ENCODE assay signal across 11 cellular contexts in the genomic region with DNA sequence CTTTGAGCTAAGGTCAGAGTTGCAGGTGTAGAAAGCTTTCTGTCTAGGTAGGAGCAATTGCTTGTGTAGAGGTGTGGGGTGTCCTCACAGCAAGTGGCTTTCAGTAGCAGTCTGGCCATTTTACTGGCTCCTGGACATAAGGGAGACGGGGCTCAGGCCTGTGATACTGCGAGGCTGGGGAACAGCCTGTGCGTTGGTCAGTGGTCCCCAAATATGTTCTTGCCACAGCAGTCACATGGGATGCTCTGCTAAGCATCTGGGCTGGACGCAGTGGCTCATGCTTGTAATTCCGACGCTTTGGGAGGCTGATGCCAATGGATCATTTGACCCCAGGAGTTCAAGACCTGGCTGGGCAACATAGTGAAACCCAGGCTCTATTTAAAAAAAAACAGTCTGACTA. TPM values are rescaled to one million over a fixed set of nuclear protein-coding genes. Genes with fewer than 3 reads are reported as not detected.
DNase-seq lines count a peak whose midpoint lies in the region; ATAC-seq and TF ChIP-seq lines count a peak whose summit lies in the region.
"Had no signal": no experiment of that assay in that cellular context is flagged by ENCODE, and none has a peak within 500 bp of the region (broad histone marks: within the 10 kb centered on the region; RNA-seq: fewer than 3 reads in every experiment).

No MANE protein-coding gene starts in this region.

- H4K20me1 ChIP-seq in DND-41 (ENCODE audit: insufficient read depth, low read length) = peaks cover 30% of the 10 kb centered on the region

- H3K36me3 Mint-ChIP-seq in IgD-negative memory B cell = peaks cover 4% of the 10 kb centered on the region
- H3K36me3 Mint-ChIP-seq in activated T-helper 2 cell treated with anti-CD3 and anti-CD28 coated beads, Interferon-gamma antibody, Interleukin-2, Interleukin-4, amounts not matched to agents 10 μg/mL and 5 μg/mL and 100 μg/mL, durations not matched to agents 14 hours and 24 hours and 36 hours (ENCODE audit: low read depth) = peaks cover 57% of the 10 kb centered on the region
- peaks cover 7% of the 10 kb centered on the region for H3K36me3 Mint-ChIP-seq in natural killer cell treated with Interleukin-12 subunit alpha and Interleukin-12 subunit beta and Interleukin-15 and Interleukin-18, amount 100 ng/mL, for 72 hours

- no peaks in the 10 kb centered on the region for H3K27me3 Mint-ChIP-seq in IgD-negative memory B cell
- no peaks in the 10 kb centered on the region for H3K27me3 Mint-ChIP-seq in activated T-helper 2 cell treated with anti-CD3 and anti-CD28 coated beads, Interferon-gamma antibody, Interleukin-2, Interleukin-4, amounts not matched to agents 10 μg/mL and 5 μg/mL and 100 μg/mL, durations not matched to agents 14 hours and 24 hours and 36 hours (ENCODE audit: low read depth)
- H3K27me3 Mint-ChIP-seq in natural killer cell treated with Interleukin-12 subunit alpha and Interleukin-12 subunit beta and Interleukin-15 and Interleukin-18, amount 100 ng/mL, for 72 hours = no peaks in the 10 kb centered on the region

- H3K4me1 Mint-ChIP-seq in IgD-negative memory B cell = peaks cover 28 to 30% (median 29%) of the 10 kb centered on the region in 3 donors
- peaks cover 22% of the 10 kb centered on the region for H3K4me1 Mint-ChIP-seq in activated T-helper 2 cell treated with anti-CD3 and anti-CD28 coated beads, Interferon-gamma antibody, Interleukin-2, Interleukin-4, amounts not matched to agents 10 μg/mL and 5 μg/mL and 100 μg/mL, durations not matched to agents 14 hours and 24 hours and 36 hours (ENCODE audit: low read depth)
- peaks cover 15 to 24% of the 10 kb centered on the region in 2 donors for H3K4me1 Mint-ChIP-seq in natural killer cell treated with Interleukin-12 subunit alpha and Interleukin-12 subunit beta and Interleukin-15 and Interleukin-18, amount 100 ng/mL, for 72 hours (ENCODE audit: low read depth in 2 of 2)

- no peak overlapping the region for H2AFZ ChIP-seq in DND-41 (ENCODE audit: low read depth, low read length)

- H3K27ac Mint-ChIP-seq in IgD-negative memory B cell = peak overlapping the region in 1 of 3 donors; percentile 96
- no peak overlapping the region for H3K27ac Mint-ChIP-seq in activated T-helper 2 cell treated with anti-CD3 and anti-CD28 coated beads, Interferon-gamma antibody, Interleukin-2, Interleukin-4, amounts not matched to agents 10 μg/mL and 5 μg/mL and 100 μg/mL, durations not matched to agents 14 hours and 24 hours and 36 hours
- H3K27ac Mint-ChIP-seq in natural killer cell treated with Interleukin-12 subunit alpha and Interleukin-12 subunit beta and Interleukin-15 and Interleukin-18, amount 100 ng/mL, for 72 hours = peak overlapping the region in 1 of 2 donors; percentile 93

- peak overlapping the region; percentile 96 for H3K9ac ChIP-seq in DND-41 (ENCODE audit: low read depth, low read length)

- H3K4me3 ChIP-seq in DND-41 (ENCODE audit: low read depth in 1 of 2, low read length in 2 of 2) (peak overlapping the region in 1 of 2 experiments; percentile 85; a peak in 3 of 4 replicates), left ventricle myocardium inferior (no peak overlapping the region)

- intact Hi-C loops in activated T-helper 2 cell treated with anti-CD3 and anti-CD28 coated beads, Interferon-gamma antibody, Interleukin-2, Interleukin-4, amounts not matched to agents 10 μg/mL and 5 μg/mL and 100 μg/mL, durations not matched to agents 14 hours and 24 hours and 36 hours (cut with micrococcal nuclease) = loop anchor here (2.0 kb wide), 1 partner anchor 51 kb away; no protein-coding TSS in a partner anchor
- intact Hi-C loops in left ventricle myocardium inferior (cut with micrococcal nuclease) = loop anchor here (10.0 kb wide), 1 partner anchor 47 kb away; no protein-coding TSS in a partner anchor

- peak overlapping the region in 3 of 4 donors; percentile 12 to 100 (median 99) for H3K4me3 Mint-ChIP-seq in IgD-negative memory B cell
- H3K4me3 Mint-ChIP-seq in activated T-helper 2 cell treated with anti-CD3 and anti-CD28 coated beads, Interferon-gamma antibody, Interleukin-2, Interleukin-4, amounts not matched to agents 10 μg/mL and 5 μg/mL and 100 μg/mL, durations not matched to agents 14 hours and 24 hours and 36 hours (ENCODE audit: low read depth) = peak overlapping the region; percentile 99
- peak overlapping the region; percentile 97 for H3K4me3 Mint-ChIP-seq in natural killer cell treated with Interleukin-12 subunit alpha and Interleukin-12 subunit beta and Interleukin-15 and Interleukin-18, amount 100 ng/mL, for 72 hours

- peaks cover 50% of the 10 kb centered on the region for H3K4me1 ChIP-seq in DND-41 (ENCODE audit: insufficient read depth, low read length)
- peaks cover 16% of the 10 kb centered on the region for H3K4me1 ChIP-seq in left ventricle myocardium inferior

- no peaks in the 10 kb centered on the region for H3K9me3 Mint-ChIP-seq in IgD-negative memory B cell
- no peaks in the 10 kb centered on the region for H3K9me3 Mint-ChIP-seq in activated T-helper 2 cell treated with anti-CD3 and anti-CD28 coated beads, Interferon-gamma antibody, Interleukin-2, Interleukin-4, amounts not matched to agents 10 μg/mL and 5 μg/mL and 100 μg/mL, durations not matched to agents 14 hours and 24 hours and 36 hours
- no peaks in the 10 kb centered on the region for H3K9me3 Mint-ChIP-seq in natural killer cell treated with Interleukin-12 subunit alpha and Interleukin-12 subunit beta and Interleukin-15 and Interleukin-18, amount 100 ng/mL, for 72 hours

- H3K79me2 ChIP-seq in DND-41 (ENCODE audit: insufficient read depth, low read length) = peaks cover 65% of the 10 kb centered on the region

- peak overlapping the region; percentile 81 for H3K4me2 ChIP-seq in DND-41 (ENCODE audit: insufficient read depth, low read length)

- DNase-seq in DND-41 (no peak), SIG-M5 treated with dmso at 0.1 percent for 504 hours (lab: John Stamatoyannopoulos, UW; ENCODE audit: unreplicated experiment) (no peak), kidney glomerular epithelial cell (lab: John Stamatoyannopoulos, UW) (no peak), left ventricle myocardium inferior (no peak)
- DNase-seq in activated T-helper 2 cell treated with anti-CD3 and anti-CD28 coated beads, Interferon-gamma antibody, Interleukin-2, Interleukin-4, amounts not matched to agents 10 μg/mL and 5 μg/mL and 100 μg/mL, durations not matched to agents 14 hours and 24 hours and 36 hours (ENCODE audit: low spot score) = no peak
- DNase-seq in natural killer cell treated with Interleukin-12 subunit alpha and Interleukin-12 subunit beta and Interleukin-15 and Interleukin-18, amount 100 ng/mL, for 72 hours (ENCODE audit: low spot score) = no peak
- DNase-seq: hypothalamus; KBM-7; NCI-H2171; stimulated activated CD4-positive, alpha-beta T cell treated with anti-CD3 and anti-CD28 coated beads, Interleukin-4, amount 100 ng/mL, for 4 hours had no signal

- H3K27ac ChIP-seq in DND-41 (ENCODE audit: low read length) = peak overlapping the region; percentile 64
- H3K27ac ChIP-seq in left ventricle myocardium inferior (replicated peaks) = no peak overlapping the region

- TF ChIP-seq CTCF in DND-41 (IDR thresholded peaks at IDR 0.05; ENCODE audit: borderline replicate concordance, extremely low read depth, low read length, poor library complexity, severe bottlenecking) (no peak), left ventricle myocardium inferior (IDR thresholded peaks at IDR 0.05; ENCODE audit: borderline replicate concordance) (no peak)

- no peak for ATAC-seq in DND-41 (ENCODE audit: insufficient read depth, low read depth)
- no peak for ATAC-seq in natural killer cell treated with Interleukin-12 subunit alpha and Interleukin-12 subunit beta and Interleukin-15 and Interleukin-18, amount 100 ng/mL, for 72 hours

- H3K27me3 ChIP-seq in DND-41 (ENCODE audit: insufficient read depth, low read length, poor library complexity) (no peaks in the 10 kb centered on the region), left ventricle myocardium inferior (ENCODE audit: low read depth) (no peaks in the 10 kb centered on the region)

- peaks cover 64% of the 10 kb centered on the region for H3K36me3 ChIP-seq in DND-41 (ENCODE audit: insufficient read depth, low read length)
- peaks cover 38% of the 10 kb centered on the region for H3K36me3 ChIP-seq in left ventricle myocardium inferior

- H3K9me3 ChIP-seq in DND-41 (ENCODE audit: insufficient read depth, low read length, severe bottlenecking) (no peaks in the 10 kb centered on the region), left ventricle myocardium inferior (replicated peaks) (no peaks in the 10 kb centered on the region)

RNA-seq across cellular contexts. Expression of gene MCM5, which starts 1.9 kb away (rescaled TPM):
- polyA plus RNA-seq in IgD-negative memory B cell = 78.2 TPM
- total RNA-seq in activated T-helper 2 cell treated with anti-CD3 and anti-CD28 coated beads, Interferon-gamma antibody, Interleukin-2, Interleukin-4, amounts not matched to agents 10 μg/mL and 5 μg/mL and 100 μg/mL, durations not matched to agents 14 hours and 24 hours and 36 hours = 270 and 286 TPM in 2 replicates
- 100 to 1,000 TPM; 169 to 339 TPM for total RNA-seq in natural killer cell treated with Interleukin-12 subunit alpha and Interleukin-12 subunit beta and Interleukin-15 and Interleukin-18, amount 100 ng/mL, for 72 hours
- 8.3 TPM for total RNA-seq in left ventricle myocardium inferior

RNA-seq across cellular contexts. Expression of gene HMOX1, which starts 21.0 kb away (rescaled TPM):
- polyA plus RNA-seq in IgD-negative memory B cell = 28.7 TPM
- total RNA-seq in activated T-helper 2 cell treated with anti-CD3 and anti-CD28 coated beads, Interferon-gamma antibody, Interleukin-2, Interleukin-4, amounts not matched to agents 10 μg/mL and 5 μg/mL and 100 μg/mL, durations not matched to agents 14 hours and 24 hours and 36 hours = 1.0 and 1.3 TPM in 2 replicates
- 1 to 10 TPM; 4.9 to 7.3 TPM for total RNA-seq in natural killer cell treated with Interleukin-12 subunit alpha and Interleukin-12 subunit beta and Interleukin-15 and Interleukin-18, amount 100 ng/mL, for 72 hours
- 4.8 TPM for total RNA-seq in left ventricle myocardium inferior

Comparison
In these comparisons a context has a peak if more than half of its experiments do, and no peak if none do; other contexts are left out.
1. RNA of gene MCM5, which starts 1.9 kb away (total RNA-seq): 169 to 339 TPM in natural killer cell treated with Interleukin-12 subunit alpha and Interleukin-12 subunit beta and Interleukin-15 and Interleukin-18, amount 100 ng/mL, for 72 hours and 270 to 286 TPM in activated T-helper 2 cell treated with anti-CD3 and anti-CD28 coated beads, Interferon-gamma antibody, Interleukin-2, Interleukin-4, amounts not matched to agents 10 μg/mL and 5 μg/mL and 100 μg/mL, durations not matched to agents 14 hours and 24 hours and 36 hours; 8.3 TPM in left ventricle myocardium inferior (single experiment); every median in the first group is over 10 times any median in the second.
2. Peak in every context shown above with its lines, with median percentiles within 50 percentile points of each other: H3K4me3 Mint-ChIP-seq.